ENCODE assay signal across 16 cellular contexts in genomic region chr1:3096360-3096759, GRCh38. TPM values are rescaled to one million over a fixed set of nuclear protein-coding genes. Genes with fewer than 3 reads are reported as not detected.
DNase-seq lines count a peak whose midpoint lies in the region; ATAC-seq and TF ChIP-seq lines count a peak whose summit lies in the region.
"Had no signal": no experiment of that assay in that cellular context is flagged by ENCODE, and none has a peak within 500 bp of the region (broad histone marks: within the 10 kb centered on the region; RNA-seq: fewer than 3 reads in every experiment).

No MANE protein-coding gene starts in this region.

- H3K36me3 Mint-ChIP-seq in brain, result no peaks in the 10 kb centered on the region
- H3K36me3 Mint-ChIP-seq: CD14-positive monocyte had no signal

- peaks cover 4 to 49% (median 43%) of the 10 kb centered on the region in 10 experiments; a peak in 16 of 20 replicates for H3K4me1 ChIP-seq in BLaER1 treated with 17β-estradiol and CSF1 and Interleukin-3, amounts not matched to agents 10 nM and 100 nM

- peaks cover 0 to 91% (median 36%) of the 10 kb centered on the region in 11 experiments; a peak in 15 of 22 replicates for H4K20me1 ChIP-seq in BLaER1 treated with 17β-estradiol and CSF1 and Interleukin-3, amounts not matched to agents 10 nM and 100 nM

- TF ChIP-seq CTCF in brain (conservative IDR thresholded peaks at IDR 0.05), result no peak

- H3K36me3 ChIP-seq in BLaER1 treated with 17β-estradiol and CSF1 and Interleukin-3, amounts not matched to agents 10 nM and 100 nM, result no peaks in the 10 kb centered on the region

- peaks cover 3% of the 10 kb centered on the region for H3K27me3 Mint-ChIP-seq in brain
- H3K27me3 Mint-ChIP-seq: CD4-positive, alpha-beta T cell had no signal

- in situ Hi-C loops in KBM-7 (cut with MboI; ENCODE audit: low pct_unique_long_range_greater_than_20kb, low sequenced_read_pairs), result no loop called here

- no peak overlapping the region for H3K4me3 Mint-ChIP-seq in brain
- H3K4me3 Mint-ChIP-seq: CD14-positive monocyte; CD4-positive, alpha-beta T cell; GM23338; H9 had no signal

- H3K4me1 Mint-ChIP-seq in brain, result peaks cover 42% of the 10 kb centered on the region
- H3K4me1 Mint-ChIP-seq: CD14-positive monocyte, GM23338 had no signal

- DNase-seq in KBM-7 (peak; percentile 2), NCI-H1417 (lab: John Stamatoyannopoulos, UW) (no peak), NCI-H128 (lab: John Stamatoyannopoulos, UW; ENCODE audit: unreplicated experiment) (no peak)
- DNase-seq: Calu3; CD4-positive, alpha-beta T cell; COR-L47; DMS153; DND-41; H9 had no signal

- H3K27ac Mint-ChIP-seq in brain, result peak overlapping the region in 4 of 5 experiments; percentile 57 to 75 (median 62)
- H3K27ac Mint-ChIP-seq: CD14-positive monocyte; CD4-positive, alpha-beta T cell; GM23338; H9 had no signal

- H3K27ac ChIP-seq in BLaER1 treated with 17β-estradiol and CSF1 and Interleukin-3, amounts not matched to agents 10 nM and 100 nM, result no peak overlapping the region

- no peaks in the 10 kb centered on the region for H3K9me3 ChIP-seq in BLaER1 treated with 17β-estradiol and CSF1 and Interleukin-3, amounts not matched to agents 10 nM and 100 nM (replicated peaks in 1 of 11)

- no peak overlapping the region for H3K9ac ChIP-seq in BLaER1 treated with 17β-estradiol and CSF1 and Interleukin-3, amounts not matched to agents 10 nM and 100 nM

- H3K4me2 ChIP-seq in BLaER1 treated with 17β-estradiol and CSF1 and Interleukin-3, amounts not matched to agents 10 nM and 100 nM, result peak overlapping the region in 8 of 11 experiments; percentile 12 to 66 (median 42); a peak in 11 of 22 replicates
- H3K4me2 ChIP-seq: GM23338 had no signal

- H3K4me3 ChIP-seq in BLaER1 treated with 17β-estradiol and CSF1 and Interleukin-3, amounts not matched to agents 10 nM and 100 nM, result no peak overlapping the region
- H3K4me3 ChIP-seq: GM12878, GM23338 had no signal

- no peaks in the 10 kb centered on the region for H3K9me3 Mint-ChIP-seq in brain
- H3K9me3 Mint-ChIP-seq: CD14-positive monocyte; CD4-positive, alpha-beta T cell; GM23338; H9 had no signal

- H3K27me3 ChIP-seq in BLaER1 treated with 17β-estradiol and CSF1 and Interleukin-3, amounts not matched to agents 10 nM and 100 nM, result peaks cover 71 to 93% (median 85%) of the 10 kb centered on the region in 11 experiments

- no peak for ATAC-seq in GM19463 (IDR thresholded peaks at IDR 0.05; ENCODE audit: unreplicated experiment)
- ATAC-seq: GM12878, GM23338, HCT116 had no signal

RNA-seq across cellular contexts. Expression of gene PRDM16, which starts 27.4 kb away (rescaled TPM):
- 2.4 TPM for polyA plus RNA-seq in brain (ENCODE audit: insufficient read depth, low read depth, low replicate concordance)
- polyA plus RNA-seq: CD14-positive monocyte, GM12878 had no signal
